25 cellular contexts compared by ENCODE assay signal in the genomic region with DNA sequence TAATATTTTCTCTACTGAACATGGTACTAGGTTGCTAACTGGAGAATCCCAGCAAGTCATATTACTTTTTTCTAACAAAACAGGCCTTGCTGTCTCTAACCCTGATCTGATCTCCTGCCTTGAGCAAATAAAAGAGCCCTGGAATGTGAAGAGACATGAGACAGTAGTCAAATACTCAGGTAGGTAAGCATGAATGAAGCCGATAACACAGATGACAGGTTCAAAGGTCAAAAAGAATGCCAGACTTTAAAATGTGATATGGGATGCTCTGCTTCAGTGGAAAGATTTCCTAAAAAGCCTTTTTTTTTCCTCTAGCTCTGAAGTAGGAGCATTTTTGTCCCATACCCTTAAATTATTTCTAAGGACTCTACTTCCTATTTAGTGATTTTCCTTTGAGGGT. TPM values are rescaled to one million over a fixed set of nuclear protein-coding genes. Genes with fewer than 3 reads are reported as not detected.
"Had no signal": no experiment of that assay in that cellular context is flagged by ENCODE, and none has a peak within 500 bp of the region (broad histone marks: within the 10 kb centered on the region; RNA-seq: fewer than 3 reads in every experiment).

No MANE protein-coding gene starts in this region.

- DNase-seq: cortex of kidney; effector CD8-positive, alpha-beta T cell; effector memory CD8-positive, alpha-beta T cell; endodermal cell; foreskin keratinocyte; heart left ventricle; hypothalamus; immature natural killer cell; islet precursor cell; kidney; kidney glomerular epithelial cell; left colon; left ventricle myocardium inferior; lower lobe of right lung; mesenchymal stem cell; mucosa of descending colon; naive B cell; naive thymus-derived CD8-positive, alpha-beta T cell had no signal

- H3K4me2 ChIP-seq: hepatocyte had no signal

- ATAC-seq: effector memory CD8-positive, alpha-beta T cell; foreskin keratinocyte; gastroesophageal sphincter; heart left ventricle; left colon; left lobe of liver; lower lobe of right lung; mucosa of descending colon; naive thymus-derived CD8-positive, alpha-beta T cell had no signal

- H3K27me3 ChIP-seq: esophagus muscularis mucosa, foreskin keratinocyte, gastroesophageal sphincter, heart left ventricle, hepatocyte had no signal

- H3K36me3 ChIP-seq: esophagus muscularis mucosa, gastroesophageal sphincter, heart left ventricle, left ventricle myocardium inferior, lower lobe of right lung had no signal

- H3K4me1 ChIP-seq: esophagus muscularis mucosa, foreskin keratinocyte, gastroesophageal sphincter, heart left ventricle, left ventricle myocardium inferior, lower lobe of right lung had no signal

- H3K27ac ChIP-seq: esophagus muscularis mucosa, foreskin keratinocyte, gastroesophageal sphincter, heart left ventricle, hepatocyte, left ventricle myocardium inferior, lower lobe of right lung had no signal

- H3K4me3 ChIP-seq: esophagus muscularis mucosa, gastroesophageal sphincter, heart left ventricle, hepatocyte, left ventricle myocardium inferior, lower lobe of right lung, mucosa of descending colon had no signal

- H3K9me3 ChIP-seq: gastroesophageal sphincter had no signal

- FAIRE-seq: colon, endometrium, frontal cortex had no signal

RNA-seq across cellular contexts. Expression of a gene that starts 28.7 kb away (rescaled TPM):
- total RNA-seq: hepatocyte had no signal
- polyA plus RNA-seq: hepatocyte had no signal
